In the genomic region with DNA sequence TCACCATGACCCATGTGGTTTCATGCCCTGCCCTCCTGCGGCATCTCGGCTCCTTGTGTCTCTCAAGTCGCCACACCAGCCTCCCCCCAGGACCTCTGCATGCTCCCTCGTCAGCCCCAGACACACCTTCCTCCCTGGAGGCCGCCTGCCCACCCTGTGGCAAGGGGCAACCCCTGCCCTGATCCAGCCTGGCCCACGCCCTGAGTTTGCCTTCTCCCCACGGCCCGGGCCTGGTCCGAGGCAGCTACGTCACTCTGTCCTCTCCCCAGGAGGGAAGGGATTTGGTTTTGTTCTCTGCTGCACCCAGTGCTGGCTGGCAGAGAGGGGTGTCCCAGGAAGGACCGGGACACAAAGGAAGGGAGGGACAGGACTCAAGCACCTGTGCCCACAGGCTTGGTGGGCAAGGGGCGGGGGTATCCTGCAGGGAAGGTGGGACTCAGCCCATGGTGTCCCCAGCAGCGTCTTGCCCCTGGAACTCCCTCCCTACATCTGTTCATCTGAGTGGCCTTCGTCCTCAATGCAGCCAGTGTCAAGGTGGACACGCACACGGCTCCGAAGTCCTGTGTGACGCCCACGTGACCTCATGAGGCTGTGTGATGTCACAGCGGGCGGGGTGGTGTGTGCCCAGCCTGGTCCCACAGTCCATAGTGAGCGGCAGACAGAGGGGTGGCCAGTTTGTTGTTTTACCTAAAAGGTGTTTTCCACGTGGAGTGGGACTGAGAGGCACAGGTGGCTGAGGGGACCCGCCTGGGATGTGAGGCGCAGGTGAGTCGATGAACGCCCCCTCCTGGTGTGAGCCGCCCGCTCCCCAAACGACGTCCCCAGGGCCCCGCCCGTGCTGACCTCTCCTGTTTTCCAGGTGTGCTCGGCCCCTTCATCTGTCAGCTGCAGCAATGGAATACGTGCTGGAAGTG, we compare ENCODE assay signal across 1 cellular context.
A peak's percentile ranks its signal among the peaks of the same experiment; 100 is the strongest.
TF ChIP-seq lines count a peak whose summit lies in the region.

TSS of gene TEX29 (plus strand) at position 645 of the 914 bp plus-strand sequence. CDS start at position 894, 249 bp downstream.

TF ChIP-seq in K562, 482 proteins besides CTCF, POLR2A, EP300 and RAD21:
- TF ChIP-seq, protein P1, sequence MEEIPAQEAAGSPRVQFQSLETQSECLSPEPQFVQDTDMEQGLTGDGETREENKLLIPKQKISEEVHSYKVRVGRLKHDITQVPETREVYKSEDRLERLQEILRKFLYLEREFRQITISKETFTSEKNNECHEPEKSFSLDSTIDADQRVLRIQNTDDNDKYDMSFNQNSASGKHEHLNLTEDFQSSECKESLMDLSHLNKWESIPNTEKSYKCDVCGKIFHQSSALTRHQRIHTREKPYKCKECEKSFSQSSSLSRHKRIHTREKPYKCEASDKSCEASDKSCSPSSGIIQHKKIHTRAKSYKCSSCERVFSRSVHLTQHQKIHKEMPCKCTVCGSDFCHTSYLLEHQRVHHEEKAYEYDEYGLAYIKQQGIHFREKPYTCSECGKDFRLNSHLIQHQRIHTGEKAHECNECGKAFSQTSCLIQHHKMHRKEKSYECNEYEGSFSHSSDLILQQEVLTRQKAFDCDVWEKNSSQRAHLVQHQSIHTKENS (CRISPR knock-in tag; IDR thresholded peaks at IDR 0.05): no peak
- TF ChIP-seq USF1 (CRISPR knock-in tag; IDR thresholded peaks at IDR 0.05): peak; percentile 72
- TF ChIP-seq CREB1 (IDR thresholded peaks at IDR 0.05): peak; percentile 50; the same call in 1 of the 2 replicates
- peak; percentile 39; the same call in 1 of the 2 replicates for TF ChIP-seq CREB1 (CRISPR knock-in tag; IDR thresholded peaks at IDR 0.05)
- TF ChIP-seq USF2 (CRISPR knock-in tag; IDR thresholded peaks at IDR 0.05): peak; percentile 45; the same call in 1 of the 2 replicates
- TF ChIP-seq RAD51 (IDR thresholded peaks at IDR 0.05; ENCODE audit: borderline replicate concordance, low read depth): 0 out of 2 replicates have a peak, but pooled peaks have one; percentile 12
- no peak for TF ChIP-seq STAT5A (IDR thresholded peaks at IDR 0.05; ENCODE audit: borderline replicate concordance, low read length)
- TF ChIP-seq ATF1 (CRISPR knock-in tag; IDR thresholded peaks at IDR 0.05): no peak
- peak; percentile 59 for TF ChIP-seq ATF1 (tag; IDR thresholded peaks at IDR 0.05)
- TF ChIP-seq TCF15 (CRISPR knock-in tag; IDR thresholded peaks at IDR 0.05): no peak
- no peak for TF ChIP-seq SRF (CRISPR knock-in tag; IDR thresholded peaks at IDR 0.05)
- no peak for TF ChIP-seq PKNOX1 (IDR thresholded peaks at IDR 0.05)
- no peak for TF ChIP-seq HLTF (IDR thresholded peaks at IDR 0.05)
- TF ChIP-seq, protein P2, sequence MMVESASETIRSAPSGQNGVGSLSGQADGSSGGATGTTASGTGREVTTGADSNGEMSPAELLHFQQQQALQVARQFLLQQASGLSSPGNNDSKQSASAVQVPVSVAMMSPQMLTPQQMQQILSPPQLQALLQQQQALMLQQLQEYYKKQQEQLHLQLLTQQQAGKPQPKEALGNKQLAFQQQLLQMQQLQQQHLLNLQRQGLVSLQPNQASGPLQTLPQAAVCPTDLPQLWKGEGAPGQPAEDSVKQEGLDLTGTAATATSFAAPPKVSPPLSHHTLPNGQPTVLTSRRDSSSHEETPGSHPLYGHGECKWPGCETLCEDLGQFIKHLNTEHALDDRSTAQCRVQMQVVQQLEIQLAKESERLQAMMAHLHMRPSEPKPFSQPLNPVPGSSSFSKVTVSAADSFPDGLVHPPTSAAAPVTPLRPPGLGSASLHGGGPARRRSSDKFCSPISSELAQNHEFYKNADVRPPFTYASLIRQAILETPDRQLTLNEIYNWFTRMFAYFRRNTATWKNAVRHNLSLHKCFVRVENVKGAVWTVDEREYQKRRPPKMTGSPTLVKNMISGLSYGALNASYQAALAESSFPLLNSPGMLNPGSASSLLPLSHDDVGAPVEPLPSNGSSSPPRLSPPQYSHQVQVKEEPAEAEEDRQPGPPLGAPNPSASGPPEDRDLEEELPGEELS (CRISPR knock-in tag; IDR thresholded peaks at IDR 0.05; ENCODE audit: borderline replicate concordance): no peak
- TF ChIP-seq ZNF354B (CRISPR knock-in tag; IDR thresholded peaks at IDR 0.05): no peak
- no peak for TF ChIP-seq ZBED1 (IDR thresholded peaks at IDR 0.05)
- peak; percentile 59 for TF ChIP-seq CREM (IDR thresholded peaks at IDR 0.05; ENCODE audit: low read depth)
